Comparison of ENCODE assay signal across 20 cellular contexts in genomic region chr11:3189886-3190583, GRCh38. TPM values are rescaled to one million over a fixed set of nuclear protein-coding genes. Genes with fewer than 3 reads are reported as not detected.
DNase-seq lines count a peak whose midpoint lies in the region; ATAC-seq, FAIRE-seq and TF ChIP-seq lines count a peak whose summit lies in the region.
"Had no signal": no experiment of that assay in that cellular context is flagged by ENCODE, and none has a peak within 500 bp of the region (broad histone marks: within the 10 kb centered on the region; RNA-seq: fewer than 3 reads in every experiment).

No MANE protein-coding gene starts in this region.

- in situ Hi-C loops in K562 (cut with MboI): no loop called here

- H3F3A ChIP-seq in GM23338 (replicated peaks; ENCODE audit: low read depth): 0 out of 2 replicates have a peak, but pooled peaks cover 4% of the 10 kb centered on the region

- H3K36me3 Mint-ChIP-seq in GM23338 (ENCODE audit: low read depth): no peaks in the 10 kb centered on the region; the same call in 1 of the 3 replicates

- TF ChIP-seq EP300 in K562 (IDR thresholded peaks at IDR 0.05; ENCODE audit: low read length): no peak

- H3K4me3 ChIP-seq in GM23338: no peak overlapping the region
- no peak overlapping the region for H3K4me3 ChIP-seq in K562
- H3K4me3 ChIP-seq: SJSA1 had no signal

- H3K9me3 Mint-ChIP-seq in GM23338: 0 out of 3 replicates have a peak, but pooled peaks cover 3% of the 10 kb centered on the region

- CTCF ChIA-PET in K562 (lab: Yijun Ruan, JAX; ENCODE audit: low intra/inter-chr PET ratio): no interaction called here

- no peak for FAIRE-seq in K562 (lab: Jason Lieb, UNC)

- H2AFZ ChIP-seq in GM23338 (peak overlapping the region; percentile 63; the same call in 1 of the 2 replicates), K562 (ENCODE audit: low read depth, low read length) (no peak overlapping the region)

- no peaks in the 10 kb centered on the region for H3K9me1 ChIP-seq in K562 (ENCODE audit: control insufficient read depth, insufficient read depth, low read length)

- no peaks in the 10 kb centered on the region for H3K9me3 ChIP-seq in K562 (replicated peaks; ENCODE audit: control insufficient read depth, insufficient read depth, low read depth, low read length)
- H3K9me3 ChIP-seq: SJSA1 had no signal

- H3K9me2 ChIP-seq in GM23338 (ENCODE audit: insufficient read depth): 0 out of 2 replicates have a peak, but pooled peaks cover 3% of the 10 kb centered on the region

- H3K27ac ChIP-seq in GM23338 (ENCODE audit: low read depth) (no peak overlapping the region), K562 (ENCODE audit: extremely low read depth, low read depth, low read length) (no peak overlapping the region)
- H3K27ac ChIP-seq: C4-2B, SJSA1 had no signal

- H3K4me1 Mint-ChIP-seq in GM23338: peaks cover 39% of the 10 kb centered on the region

- H3K4me3 Mint-ChIP-seq in GM23338: no peak overlapping the region; the same call in 2 of the 3 replicates

- H3K4me1 ChIP-seq in GM23338 (ENCODE audit: insufficient read depth) (peaks cover 22% of the 10 kb centered on the region), K562 (replicated peaks in 1 of 2; ENCODE audit: control insufficient read depth in 2 of 2, insufficient read depth in 2 of 2, low read length in 2 of 2) (peaks cover 0 to 31% of the 10 kb centered on the region in 2 experiments; a peak in 3 of 5 replicates)
- H3K4me1 ChIP-seq: SJSA1 had no signal

- TF ChIP-seq RAD21 in K562 (CRISPR knock-in tag; conservative IDR thresholded peaks at IDR 0.05 in 1 of 2, IDR thresholded peaks at IDR 0.05 in 1 of 2): no peak

- intact Hi-C loops in K562 (cut with micrococcal nuclease): no loop called here
- intact Hi-C loops in posterior vena cava (cut with DNase I): no loop called here

- POLR2A ChIA-PET in K562 (lab: Yijun Ruan, JAX): interaction anchor here (0.6 to 1.0 kb wide), 2 partner anchors 9 to 147 kb away, joined by 3 read pairs; no protein-coding TSS in a partner anchor

- 66% methylated on average over 11 of the region's 11 CpGs for WGBS in K562 (ENCODE audit: insufficient coverage, low coverage, missing lambda C conversion rate)

- H3K9ac ChIP-seq in K562 (ENCODE audit: insufficient read depth in 1 of 2, low read depth in 2 of 2, low read length in 2 of 2): no peak overlapping the region

- H4K20me1 ChIP-seq in GM23338 (replicated peaks; ENCODE audit: insufficient read depth) (no peaks in the 10 kb centered on the region), K562 (replicated peaks; ENCODE audit: control insufficient read depth, insufficient read depth, low read length) (no peaks in the 10 kb centered on the region)

- DNase-seq in 8988T (peak; percentile 14), GM23338 (ENCODE audit: low spot score) (no peak), K562 (ENCODE audit: extremely low read depth in 1 of 4, low spot score in 3 of 4) (no peak), mesenteric fat pad (ENCODE audit: low spot score) (peak; percentile 60), NOMO-1 (lab: John Stamatoyannopoulos, UW; ENCODE audit: unreplicated experiment in 2 of 2) (no peak), posterior vena cava (ENCODE audit: low spot score) (no peak), GM03348 (ENCODE audit: low spot score) (no peak)
- DNase-seq: ACHN, DMS79 treated with DMSO at 0.1 percent for 48 hours, NCI-H1417, NCI-H187, NCI-H345, NCI-H524 treated with DMSO at 0.1 percent for 48 hours, SW 1271 had no signal

- H3K4me2 ChIP-seq in GM23338: peak overlapping the region; percentile 42
- no peak overlapping the region for H3K4me2 ChIP-seq in K562 (ENCODE audit: insufficient read depth, low read length)

- H3K27me3 ChIP-seq in GM23338 (ENCODE audit: insufficient read depth) (no peaks in the 10 kb centered on the region), K562 (ENCODE audit: control insufficient read depth in 2 of 2, insufficient read depth in 2 of 2, low read length in 2 of 2) (no peaks in the 10 kb centered on the region)

- ATAC-seq in GM23338 (no peak), K562 (no peak), HG02588 (IDR thresholded peaks at IDR 0.05; ENCODE audit: unreplicated experiment) (no peak)
- ATAC-seq: HCT116 had no signal

- H3K79me2 ChIP-seq in GM23338 (replicated peaks; ENCODE audit: insufficient read depth) (no peaks in the 10 kb centered on the region), K562 (ENCODE audit: control insufficient read depth, insufficient read depth, low read length) (no peaks in the 10 kb centered on the region)

- TF ChIP-seq POLR2A in K562 (conservative IDR thresholded peaks at IDR 0.05): no peak

- peaks cover 17% of the 10 kb centered on the region for H3K27me3 Mint-ChIP-seq in GM23338 (ENCODE audit: insufficient read depth, low read depth, poor library complexity)

- BruUV-seq in K562 (replicated peaks; lab: Mats Ljungman, UMichigan): no TSS peak

- TF ChIP-seq CTCF in GM23338 (conservative IDR thresholded peaks at IDR 0.05; ENCODE audit: low read depth in 2 of 2) (no peak), K562 (IDR thresholded peaks at IDR 0.05 in 2 of 3, conservative IDR thresholded peaks at IDR 0.05 in 1 of 3; ENCODE audit: insufficient read depth in 2 of 3, low read depth in 1 of 3, low read length in 3 of 3) (no peak)

- H3K36me3 ChIP-seq in GM23338 (ENCODE audit: insufficient read depth) (no peaks in the 10 kb centered on the region), K562 (ENCODE audit: control insufficient read depth, insufficient read depth, low read length) (no peaks in the 10 kb centered on the region)
- H3K36me3 ChIP-seq: SJSA1 had no signal

- no peak overlapping the region for H3K27ac Mint-ChIP-seq in GM23338

RNA-seq across cellular contexts. Expression of gene OSBPL5, which starts 24.9 kb away (rescaled TPM):
- total RNA-seq in GM23338 (2014; rRNA removed; shearing (Covaris generic)): 8.1 and 12.0 TPM in 2 replicates
- polyA plus RNA-seq in GM23338 (2016; fragmentation: Nextera tagmentation; extraction: Ambion mirVana) (2.7 and 3.4 TPM in 2 replicates), K562 (2011; rRNA removed) (3.2 and 7.5 TPM in 2 replicates), K562 (2014; fragmentation: Illumina TruSeq; extraction: Trizol) (3.1 and 4.6 TPM in 2 replicates), K562 (2014; fragmentation: Nextera tagmentation; extraction: Ambion mirVana) (under 1 TPM; 0.06 to 0.10 TPM), K562 (2014; rRNA removed) (6.6 and 11.9 TPM in 2 replicates)
- 40.9 and 87.7 TPM in 2 replicates for total RNA-seq in K562 (2011; cell fraction: chromatin; rRNA removed; ENCODE audit: low replicate concordance)
- 31.7 and 40.8 TPM in 2 replicates for total RNA-seq in K562 (2011; cell fraction: nucleolus; rRNA removed)
- total RNA-seq in K562 (2011; cell fraction: nucleoplasm; rRNA removed): 28.2 and 35.2 TPM in 2 replicates
- total RNA-seq in K562 (2014; rRNA removed) (6.6 and 8.0 TPM in 2 replicates), K562 (2014; rRNA removed; fragmentation: Illumina TruSeq; extraction: Trizol) (1.4 and 2.4 TPM in 2 replicates), K562 (2015; rRNA removed; fragmentation: Illumina TruSeq; extraction: Trizol) (6.4 and 6.5 TPM in 2 replicates), K562 (2021) (14.3 and 14.8 TPM in 2 replicates), mesenteric fat pad (41.4 TPM), posterior vena cava (10 to 100 TPM; 61.2 to 84.0 TPM)
- polyA plus RNA-seq in K562 (2011; cell fraction: cytosol; rRNA removed): 3.8 and 6.2 TPM in 2 replicates
- polyA plus RNA-seq in K562 (2011; cell fraction: nucleus; rRNA removed): 22.7 and 40.1 TPM in 2 replicates
- 7.8 and 10.2 TPM in 2 replicates for polyA plus RNA-seq in K562 (2012)
- 1.6 and 1.9 TPM in 2 replicates for polyA minus RNA-seq in K562 (2011; rRNA and poly(A)+ RNA removed)
- polyA minus RNA-seq in K562 (2011; cell fraction: cytosol; rRNA and poly(A)+ RNA removed): 5.9 and 6.9 TPM in 2 replicates
- 13.1 and 15.5 TPM in 2 replicates for polyA minus RNA-seq in K562 (2011; cell fraction: nucleus; rRNA and poly(A)+ RNA removed)

RNA-seq across cellular contexts. Expression of gene MRGPRG, which starts 28.6 kb away (rescaled TPM):
- not detected in 2 replicates for total RNA-seq in GM23338 (2014; rRNA removed; shearing (Covaris generic))
- polyA plus RNA-seq in GM23338 (2016; fragmentation: Nextera tagmentation; extraction: Ambion mirVana) (not detected in 2 replicates), K562 (2011; rRNA removed) (not detected in 2 replicates), K562 (2014; fragmentation: Illumina TruSeq; extraction: Trizol) (not detected in 2 replicates), K562 (2014; fragmentation: Nextera tagmentation; extraction: Ambion mirVana) (not detected), K562 (2014; rRNA removed) (not detected in 2 replicates)
- not detected in 2 replicates for total RNA-seq in K562 (2011; cell fraction: chromatin; rRNA removed; ENCODE audit: low replicate concordance)
- not detected in 2 replicates for total RNA-seq in K562 (2011; cell fraction: nucleolus; rRNA removed)
- total RNA-seq in K562 (2011; cell fraction: nucleoplasm; rRNA removed): not detected in 2 replicates
- total RNA-seq in K562 (2014; rRNA removed) (not detected in 2 replicates), K562 (2014; rRNA removed; fragmentation: Illumina TruSeq; extraction: Trizol) (not detected in 2 replicates), K562 (2015; rRNA removed; fragmentation: Illumina TruSeq; extraction: Trizol) (not detected in 2 replicates), K562 (2021) (not detected in 2 replicates), mesenteric fat pad (not detected), posterior vena cava (not detected)
- not detected in 2 replicates for polyA plus RNA-seq in K562 (2011; cell fraction: cytosol; rRNA removed)
- not detected in 2 replicates for polyA plus RNA-seq in K562 (2011; cell fraction: nucleus; rRNA removed)
- polyA plus RNA-seq in K562 (2012): not detected in 2 replicates
- not detected in 2 replicates for polyA minus RNA-seq in K562 (2011; rRNA and poly(A)+ RNA removed)
- not detected in 2 replicates for polyA minus RNA-seq in K562 (2011; cell fraction: cytosol; rRNA and poly(A)+ RNA removed)
- polyA minus RNA-seq in K562 (2011; cell fraction: nucleus; rRNA and poly(A)+ RNA removed): not detected in 2 replicates
- total RNA-seq: G401, M059J, SJSA1 had no signal

RNA-seq across cellular contexts. Expression of gene MRGPRE, which starts 42.2 kb away (rescaled TPM):
- total RNA-seq in GM23338 (2014; rRNA removed; shearing (Covaris generic)): not detected in 2 replicates
- not detected in 2 replicates for polyA plus RNA-seq in GM23338 (2016; fragmentation: Nextera tagmentation; extraction: Ambion mirVana)
- not detected in 2 replicates for total RNA-seq in K562 (2011; cell fraction: chromatin; rRNA removed; ENCODE audit: low replicate concordance)
- not detected in 2 replicates for total RNA-seq in K562 (2011; cell fraction: nucleolus; rRNA removed)
- total RNA-seq in K562 (2011; cell fraction: nucleoplasm; rRNA removed): not detected in 2 replicates
- not detected in 2 replicates for total RNA-seq in K562 (2014; rRNA removed)
- not detected in 2 replicates for total RNA-seq in K562 (2014; rRNA removed; fragmentation: Illumina TruSeq; extraction: Trizol)
- total RNA-seq in K562 (2015; rRNA removed; fragmentation: Illumina TruSeq; extraction: Trizol): not detected in 2 replicates
- total RNA-seq in K562 (2021): not detected in 2 replicates
- not detected in 2 replicates for polyA plus RNA-seq in K562 (2011; rRNA removed)
- polyA plus RNA-seq in K562 (2011; cell fraction: cytosol; rRNA removed): 0.09 TPM in 1 of 2 replicates, not detected in the other
- not detected in 2 replicates for polyA plus RNA-seq in K562 (2011; cell fraction: nucleus; rRNA removed)
- polyA plus RNA-seq in K562 (2012): not detected in 2 replicates
- polyA plus RNA-seq in K562 (2014; fragmentation: Illumina TruSeq; extraction: Trizol): not detected in 2 replicates
- polyA plus RNA-seq in K562 (2014; fragmentation: Nextera tagmentation; extraction: Ambion mirVana): not detected
- polyA plus RNA-seq in K562 (2014; rRNA removed): not detected in 2 replicates
- not detected in 2 replicates for polyA minus RNA-seq in K562 (2011; rRNA and poly(A)+ RNA removed)
- not detected in 2 replicates for polyA minus RNA-seq in K562 (2011; cell fraction: cytosol; rRNA and poly(A)+ RNA removed)
- not detected in 2 replicates for polyA minus RNA-seq in K562 (2011; cell fraction: nucleus; rRNA and poly(A)+ RNA removed)
- total RNA-seq in mesenteric fat pad: not detected
- total RNA-seq in posterior vena cava: under 1 TPM in 1 of 2 donors, not detected in 1; 0.62 TPM
- total RNA-seq: G401, M059J, SJSA1 had no signal

Comparison
In these comparisons a context has a peak if more than half of its experiments do, and no peak if none do; other contexts are left out.
1. DNase-seq: peak in 8988T (single experiment) and mesenteric fat pad (single experiment); none in GM23338 (single experiment), K562 (0 of 4), NOMO-1 (0 of 2), posterior vena cava (single experiment) and GM03348 (single experiment).